10 cellular contexts compared by ENCODE assay signal in the genomic region with DNA sequence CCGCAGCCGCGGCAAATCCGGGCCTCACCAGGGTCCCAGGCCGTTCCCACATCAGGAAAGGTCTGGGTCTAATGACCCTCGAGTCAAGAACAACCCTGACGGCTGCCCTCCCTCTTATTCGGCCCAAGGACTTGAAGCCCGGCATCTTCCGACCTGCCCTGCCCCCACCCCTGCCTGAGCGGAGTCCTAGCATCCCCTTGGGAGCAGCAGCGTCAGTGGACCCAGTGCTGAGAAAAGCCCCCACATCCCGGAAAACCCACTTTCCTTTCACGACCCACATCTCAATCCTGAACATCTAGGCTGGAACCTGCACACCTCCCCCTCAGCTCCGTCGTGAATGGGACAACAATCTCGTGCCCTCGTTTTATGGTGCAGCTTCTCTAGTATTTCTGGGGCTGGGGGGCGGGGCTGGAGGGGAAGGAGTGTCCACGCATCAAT. TPM values are rescaled to one million over a fixed set of nuclear protein-coding genes. Genes with fewer than 3 reads are reported as not detected.
A peak's percentile ranks its signal among the peaks of the same experiment; 100 is the strongest.
DNase-seq lines count a peak whose midpoint lies in the region; ATAC-seq and TF ChIP-seq lines count a peak whose summit lies in the region.
"Had no signal": no experiment of that assay in that cellular context is flagged by ENCODE, and none has a peak within 500 bp of the region (broad histone marks: within the 10 kb centered on the region; RNA-seq: fewer than 3 reads in every experiment).

No MANE protein-coding gene starts in this region.

- intact Hi-C loops in body of pancreas (cut with DNase I): loop anchor here (5.0 kb wide), 1 partner anchor 33 kb away; no protein-coding TSS in a partner anchor
- intact Hi-C loops in upper lobe of right lung (cut with DNase I): no loop called here

- ATAC-seq in body of pancreas (no peak), memory B cell (ENCODE audit: low read depth) (no peak), upper lobe of right lung (no peak), HG03439 (IDR thresholded peaks at IDR 0.05; ENCODE audit: unreplicated experiment) (no peak)

- H3K27ac Mint-ChIP-seq in memory B cell: no peak overlapping the region

- H3K4me1 ChIP-seq in body of pancreas (peaks cover 49% of the 10 kb centered on the region), upper lobe of right lung (peaks cover 28% of the 10 kb centered on the region)

- TF ChIP-seq POLR2A in body of pancreas (IDR thresholded peaks at IDR 0.05): no peak

- H3K9me3 Mint-ChIP-seq in memory B cell: no peaks in the 10 kb centered on the region

- H3K36me3 ChIP-seq in body of pancreas (replicated peaks in 1 of 2; ENCODE audit: insufficient read depth in 1 of 2, low read depth in 2 of 2): no peaks in the 10 kb centered on the region
- H3K36me3 ChIP-seq in upper lobe of right lung: peaks cover 27% of the 10 kb centered on the region

- peaks cover 19% of the 10 kb centered on the region for H3K4me1 Mint-ChIP-seq in memory B cell

- H3K27me3 ChIP-seq in body of pancreas: no peaks in the 10 kb centered on the region
- no peaks in the 10 kb centered on the region for H3K27me3 ChIP-seq in upper lobe of right lung

- peak; percentile 43 for DNase-seq in activated CD8-positive, alpha-beta memory T cell treated with anti-CD3 and anti-CD28 coated beads, Interleukin-2, amount 50 U/mL, for 4 hours
- no peak for DNase-seq in activated CD8-positive, alpha-beta memory T cell treated with anti-CD3 and anti-CD28 coated beads for 24 hours
- DNase-seq in body of pancreas (peak in 1 of 4 donors; percentile 33), memory B cell (ENCODE audit: low spot score in 2 of 2) (peak; percentile 22 to 44), upper lobe of right lung (no peak), COLO829 (ENCODE audit: low spot score) (no peak)
- no peak for DNase-seq in central memory CD4-positive, alpha-beta T cell
- DNase-seq: Calu3 had no signal

- H3K4me3 ChIP-seq in body of pancreas: no peak overlapping the region
- peak overlapping the region; percentile 73 for H3K4me3 ChIP-seq in upper lobe of right lung

- no peaks in the 10 kb centered on the region for H3K9me3 ChIP-seq in body of pancreas
- H3K9me3 ChIP-seq in upper lobe of right lung: no peaks in the 10 kb centered on the region

- H3K27me3 Mint-ChIP-seq in memory B cell: no peaks in the 10 kb centered on the region

- no peak overlapping the region for H3K4me3 Mint-ChIP-seq in memory B cell

- TF ChIP-seq CTCF in body of pancreas (IDR thresholded peaks at IDR 0.05): no peak
- TF ChIP-seq CTCF in upper lobe of right lung (IDR thresholded peaks at IDR 0.05): no peak

- WGBS in body of pancreas, 2 donors: 42 to 63% methylated on average over 17 to 20 of the region's 20 CpGs

- peaks cover 2% of the 10 kb centered on the region for H3K36me3 Mint-ChIP-seq in memory B cell

- peak overlapping the region in 3 of 4 donors; percentile 82 to 96 (median 93) for H3K27ac ChIP-seq in body of pancreas
- peak overlapping the region; percentile 89 for H3K27ac ChIP-seq in upper lobe of right lung

RNA-seq across cellular contexts. Expression of a gene that starts 0.8 kb away (rescaled TPM):
- total RNA-seq in body of pancreas: 10 to 100 TPM in 1 of 2 donors, 1 to 10 TPM in 1; 6.0 to 16.2 TPM
- total RNA-seq in upper lobe of right lung: 10.7 TPM
- total RNA-seq: H4 had no signal

RNA-seq across cellular contexts. Expression of a gene that starts 1.7 kb away (rescaled TPM):
- total RNA-seq in body of pancreas: 10 to 100 TPM; 25.7 to 50.1 TPM
- 58.7 TPM for total RNA-seq in upper lobe of right lung

RNA-seq across cellular contexts. Expression of a gene that starts 2.1 kb away (rescaled TPM):
- total RNA-seq in body of pancreas (10 to 100 TPM in 1 of 2 donors, 1 to 10 TPM in 1; 5.7 to 16.5 TPM), upper lobe of right lung (7.2 TPM)

RNA-seq across cellular contexts. Expression of a gene that starts 21.6 kb away (rescaled TPM):
- total RNA-seq in body of pancreas (10 to 100 TPM in 1 of 2 donors, 1 to 10 TPM in 1; 7.5 to 20.1 TPM), upper lobe of right lung (48.3 TPM)

RNA-seq across cellular contexts. Expression of a gene that starts 32.9 kb away (rescaled TPM):
- total RNA-seq in body of pancreas (10 to 100 TPM; 53.7 to 69.9 TPM), upper lobe of right lung (93.0 TPM)

Comparison
In these comparisons a context has a peak if more than half of its experiments do, and no peak if none do; other contexts are left out.
1. DNase-seq: peak in activated CD8-positive, alpha-beta memory T cell treated with anti-CD3 and anti-CD28 coated beads, Interleukin-2, amount 50 U/mL, for 4 hours (single experiment) and memory B cell (2 of 2); none in activated CD8-positive, alpha-beta memory T cell treated with anti-CD3 and anti-CD28 coated beads for 24 hours (single experiment), upper lobe of right lung (single experiment), COLO829 (single experiment) and central memory CD4-positive, alpha-beta T cell (single experiment).